1 cellular context compared by ENCODE assay signal in the genomic region with DNA sequence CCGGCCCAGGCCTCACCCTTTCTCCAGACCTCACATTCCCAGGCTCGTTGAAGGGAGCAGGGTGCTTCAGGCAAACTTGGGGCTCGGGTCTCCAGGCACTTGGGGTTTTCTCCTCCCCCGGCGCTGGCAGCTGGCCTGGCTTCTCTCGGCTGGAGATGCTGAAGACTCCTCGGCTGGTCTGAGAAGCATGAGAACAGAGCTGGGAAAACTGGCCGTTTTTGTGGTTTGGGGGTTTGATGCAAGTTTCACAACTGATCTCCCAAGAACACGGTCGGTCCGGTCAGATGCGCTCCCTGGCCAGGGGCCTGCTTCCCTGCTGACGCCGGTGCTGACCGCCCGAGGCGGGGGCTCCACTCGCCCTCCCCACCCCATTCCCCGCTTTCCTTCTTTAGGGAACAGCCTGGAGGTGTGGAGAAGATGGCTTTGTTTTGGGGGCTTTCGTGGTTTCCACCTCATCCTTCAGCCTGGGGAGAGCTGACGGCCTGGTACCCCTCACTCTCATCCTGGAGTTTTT.
TF ChIP-seq lines count a peak whose summit lies in the region.

No MANE protein-coding gene starts in this region.

TF ChIP-seq in HepG2, 621 proteins besides CTCF, POLR2A, EP300 and RAD21:
- TF ChIP-seq, protein P1, sequence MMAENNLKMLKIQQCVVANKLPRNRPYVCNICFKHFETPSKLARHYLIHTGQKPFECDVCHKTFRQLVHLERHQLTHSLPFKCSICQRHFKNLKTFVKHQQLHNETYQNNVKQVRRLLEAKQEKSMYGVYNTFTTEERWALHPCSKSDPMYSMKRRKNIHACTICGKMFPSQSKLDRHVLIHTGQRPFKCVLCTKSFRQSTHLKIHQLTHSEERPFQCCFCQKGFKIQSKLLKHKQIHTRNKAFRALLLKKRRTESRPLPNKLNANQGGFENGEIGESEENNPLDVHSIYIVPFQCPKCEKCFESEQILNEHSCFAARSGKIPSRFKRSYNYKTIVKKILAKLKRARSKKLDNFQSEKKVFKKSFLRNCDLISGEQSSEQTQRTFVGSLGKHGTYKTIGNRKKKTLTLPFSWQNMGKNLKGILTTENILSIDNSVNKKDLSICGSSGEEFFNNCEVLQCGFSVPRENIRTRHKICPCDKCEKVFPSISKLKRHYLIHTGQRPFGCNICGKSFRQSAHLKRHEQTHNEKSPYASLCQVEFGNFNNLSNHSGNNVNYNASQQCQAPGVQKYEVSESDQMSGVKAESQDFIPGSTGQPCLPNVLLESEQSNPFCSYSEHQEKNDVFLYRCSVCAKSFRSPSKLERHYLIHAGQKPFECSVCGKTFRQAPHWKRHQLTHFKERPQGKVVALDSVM (CRISPR knock-in tag; IDR thresholded peaks at IDR 0.05): 0 out of 2 replicates have a peak, but pooled peaks have one; percentile 4
- no peak for TF ChIP-seq KDM5A (IDR thresholded peaks at IDR 0.05; ENCODE audit: borderline replicate concordance, low read length)
TF ChIP-seq in HepG2: peak in this region for 1.
